9 cellular contexts compared by ENCODE assay signal in genomic region chr1:26862781-26863676, GRCh38. TPM values are rescaled to one million over a fixed set of nuclear protein-coding genes. Genes with fewer than 3 reads are reported as not detected.
DNase-seq lines count a peak whose midpoint lies in the region; ATAC-seq and TF ChIP-seq lines count a peak whose summit lies in the region.
"Had no signal": no experiment of that assay in that cellular context is flagged by ENCODE, and none has a peak within 500 bp of the region (broad histone marks: within the 10 kb centered on the region; RNA-seq: fewer than 3 reads in every experiment).

TSS of gene SFN (plus strand) at chr1:26863149. CDS start at chr1:26863213, 64 bp downstream.

- no peaks in the 10 kb centered on the region for H3K9me3 ChIP-seq in CD4-positive, alpha-beta memory T cell (ENCODE audit: control insufficient read depth in 1 of 2, low read length in 2 of 2)
- no peaks in the 10 kb centered on the region for H3K9me3 ChIP-seq in SJCRH30 (replicated peaks)
- H3K9me3 ChIP-seq in body of pancreas: no peaks in the 10 kb centered on the region
- no peaks in the 10 kb centered on the region for H3K9me3 ChIP-seq in lung (ENCODE audit: control insufficient read depth in 2 of 2, insufficient read depth in 1 of 2, low read length in 1 of 2)

- no peaks in the 10 kb centered on the region for H3K9me3 Mint-ChIP-seq in CD4-positive, alpha-beta memory T cell
- no peaks in the 10 kb centered on the region for H3K9me3 Mint-ChIP-seq in stimulated activated naive CD8-positive, alpha-beta T cell treated with anti-CD3 and anti-CD28 coated beads, Interleukin-15, amount 100 ng/mL, for 72 hours

- peaks cover 30% of the 10 kb centered on the region for H3K4me1 ChIP-seq in CD4-positive, alpha-beta memory T cell (ENCODE audit: insufficient read depth, low read length)
- H3K4me1 ChIP-seq in SJCRH30 (no peaks in the 10 kb centered on the region; the same call in 1 of the 2 replicates), body of pancreas (peaks cover 24% of the 10 kb centered on the region), lung (ENCODE audit: control insufficient read depth in 2 of 2, insufficient read depth in 2 of 2, low read length in 2 of 2) (no peaks in the 10 kb centered on the region)

- peak within 1 kb of the TSS; percentile 93 to 99 (median 96) for H3K4me3 Mint-ChIP-seq in CD4-positive, alpha-beta memory T cell
- peak within 1 kb of the TSS; percentile 86 to 98 for H3K4me3 Mint-ChIP-seq in stimulated activated naive CD8-positive, alpha-beta T cell treated with anti-CD3 and anti-CD28 coated beads, Interleukin-15, amount 100 ng/mL, for 72 hours

- peak within 1 kb of the TSS; percentile 77 to 97 (median 89) for H3K27ac Mint-ChIP-seq in CD4-positive, alpha-beta memory T cell
- H3K27ac Mint-ChIP-seq in stimulated activated naive CD8-positive, alpha-beta T cell treated with anti-CD3 and anti-CD28 coated beads, Interleukin-15, amount 100 ng/mL, for 72 hours: no peak within 1 kb of the TSS

- intact Hi-C loops in CD4-positive, alpha-beta memory T cell (cut with micrococcal nuclease): no loop called here
- intact Hi-C loops in body of pancreas (cut with DNase I): no loop called here

- WGBS in body of pancreas, 2 donors: 78 to 88% methylated on average over 29 to 37 of the region's 37 CpGs
- 71 to 90% methylated on average over 37 of the region's 37 CpGs for WGBS in lung, 2 donors

- H3K36me3 ChIP-seq in CD4-positive, alpha-beta memory T cell (ENCODE audit: insufficient read depth, low read length): peaks cover 3% of the 10 kb centered on the region
- no peaks in the 10 kb centered on the region for H3K36me3 ChIP-seq in SJCRH30
- no peaks in the 10 kb centered on the region for H3K36me3 ChIP-seq in body of pancreas (replicated peaks in 1 of 2; ENCODE audit: insufficient read depth in 1 of 2, low read depth in 2 of 2)
- peaks cover 0 to 1% of the 10 kb centered on the region in 2 donors for H3K36me3 ChIP-seq in lung (ENCODE audit: control insufficient read depth in 2 of 2, insufficient read depth in 2 of 2, low read length in 2 of 2)

- peak; percentile 34 to 67 (median 41) for DNase-seq in CD4-positive, alpha-beta memory T cell
- DNase-seq in HuH-7.5 (ENCODE audit: low spot score) (peak; percentile 60), SJCRH30 (no peak), body of pancreas (peak; percentile 46 to 85 (median 53)), lung (ENCODE audit: low spot score) (peak; percentile 87), GM19240 (ENCODE audit: insufficient read length, low spot score) (no peak)
- peak; percentile 39 to 57 for DNase-seq in stimulated activated naive CD8-positive, alpha-beta T cell treated with anti-CD3 and anti-CD28 coated beads, Interleukin-15, amount 100 ng/mL, for 72 hours
- no peak for DNase-seq in NK-92 treated with Interleukin-12 subunit alpha and Interleukin-12 subunit beta, amount 100 ng/mL, for 24 hours (lab: John Stamatoyannopoulos, UW)

- no peaks in the 10 kb centered on the region for H3K27me3 ChIP-seq in CD4-positive, alpha-beta memory T cell (ENCODE audit: insufficient read depth, low read length)
- H3K27me3 ChIP-seq in SJCRH30: no peaks in the 10 kb centered on the region
- no peaks in the 10 kb centered on the region for H3K27me3 ChIP-seq in body of pancreas
- H3K27me3 ChIP-seq in lung (ENCODE audit: control insufficient read depth, insufficient read depth): no peaks in the 10 kb centered on the region

- no peaks in the 10 kb centered on the region for H3K36me3 Mint-ChIP-seq in CD4-positive, alpha-beta memory T cell

- H3K4me1 Mint-ChIP-seq in CD4-positive, alpha-beta memory T cell: peaks cover 8 to 31% (median 23%) of the 10 kb centered on the region in 4 donors
- H3K4me1 Mint-ChIP-seq in stimulated activated naive CD8-positive, alpha-beta T cell treated with anti-CD3 and anti-CD28 coated beads, Interleukin-15, amount 100 ng/mL, for 72 hours: peaks cover 34% of the 10 kb centered on the region

- CTCF ChIA-PET in CD4-positive, alpha-beta memory T cell (lab: Charles Lee; ENCODE audit: partially characterized antibody): interaction anchor here (0.6 to 1.9 kb wide), 2 partner anchors 42 to 146 kb away, joined by 4 to 5 read pairs; no protein-coding TSS in a partner anchor

- H3K27ac ChIP-seq in CD4-positive, alpha-beta memory T cell (ENCODE audit: low read depth, low read length): peak within 1 kb of the TSS; percentile 75
- H3K27ac ChIP-seq in SJCRH30 (peak within 1 kb of the TSS; percentile 58; the same call in 1 of the 2 replicates), body of pancreas (peak within 1 kb of the TSS in 1 of 4 donors; percentile 4), lung (ENCODE audit: low read depth in 1 of 2, low read length in 1 of 2) (peak within 1 kb of the TSS in 1 of 2 donors; percentile 82)

- TF ChIP-seq POLR2A in body of pancreas (IDR thresholded peaks at IDR 0.05): peak in 1 of 3 donors; percentile 8

- ATAC-seq in body of pancreas (no peak), lung (ENCODE audit: insufficient read depth, low FRiP score) (peak; percentile 42)
- ATAC-seq in stimulated activated naive CD8-positive, alpha-beta T cell treated with anti-CD3 and anti-CD28 coated beads, Interleukin-15, amount 100 ng/mL, for 72 hours: no peak

- TF ChIP-seq CTCF in body of pancreas (IDR thresholded peaks at IDR 0.05) (peak in 4 of 7 experiments; percentile 31 to 62 (median 35)), lung (IDR thresholded peaks at IDR 0.05; ENCODE audit: control extremely low read depth, extremely low read depth) (no peak)

- H3K27me3 Mint-ChIP-seq in CD4-positive, alpha-beta memory T cell: no peaks in the 10 kb centered on the region
- H3K27me3 Mint-ChIP-seq in stimulated activated naive CD8-positive, alpha-beta T cell treated with anti-CD3 and anti-CD28 coated beads, Interleukin-15, amount 100 ng/mL, for 72 hours: no peaks in the 10 kb centered on the region

- POLR2A ChIA-PET in CD4-positive, alpha-beta memory T cell (lab: Charles Lee; ENCODE audit: partially characterized antibody): interaction anchor here (0.8 to 4.0 kb wide), 2 partner anchors 27 to 75 kb away, joined by 3 to 31 read pairs; partner anchors contain the start of genes GPN2 and PIGV

- H3K4me3 ChIP-seq in CD4-positive, alpha-beta memory T cell (ENCODE audit: low read length in 2 of 2): peak within 1 kb of the TSS; percentile 63 to 91
- H3K4me3 ChIP-seq in SJCRH30 (peak within 1 kb of the TSS; percentile 60), body of pancreas (no peak within 1 kb of the TSS), lung (peak within 1 kb of the TSS; percentile 49)

RNA-seq across cellular contexts. Expression of gene SFN, which starts in this region (rescaled TPM):
- under 1 TPM; 0.76 to 0.83 TPM for total RNA-seq in CD4-positive, alpha-beta memory T cell
- not detected for polyA plus RNA-seq in CD4-positive, alpha-beta memory T cell
- total RNA-seq in SJCRH30 (2014; rRNA removed; shearing (Covaris generic)): 0.14 and 0.15 TPM in 2 replicates
- 1 to 10 TPM in 1 of 2 donors, under 1 TPM in 1; 0.66 to 1.6 TPM for total RNA-seq in body of pancreas
- total RNA-seq in lung: 100 to 1,000 TPM in 1 of 2 donors, 1 to 10 TPM in 1; 1.4 to 118 TPM
- 100 to 1,000 TPM in 1 of 2 donors, 10 to 100 TPM in 1; 99.4 to 178 TPM for polyA plus RNA-seq in lung
- total RNA-seq: LHCN-M2 had no signal

Comparison
In these comparisons a context has a peak if more than half of its experiments do, and no peak if none do; other contexts are left out.
1. RNA of gene SFN (polyA plus RNA-seq): 99.4 to 178 TPM in lung; not detected in CD4-positive, alpha-beta memory T cell; every median in the first group is over 10 times any median in the second.
2. Peak in DNase-seq, H3K4me3 ChIP-seq and H3K27ac ChIP-seq in CD4-positive, alpha-beta memory T cell; RNA of the gene not detected or under 1 TPM.
3. DNase-seq: peak in HuH-7.5 (single experiment), body of pancreas (4 of 4), lung (single experiment) and stimulated activated naive CD8-positive, alpha-beta T cell treated with anti-CD3 and anti-CD28 coated beads, Interleukin-15, amount 100 ng/mL, for 72 hours (2 of 2); none in SJCRH30 (0 of 2), NK-92 treated with Interleukin-12 subunit alpha and Interleukin-12 subunit beta, amount 100 ng/mL, for 24 hours (single experiment) and GM19240 (single experiment).
4. H3K4me3 ChIP-seq: peak in SJCRH30 (single experiment) and lung (single experiment); none in body of pancreas (0 of 2).
5. H3K27ac Mint-ChIP-seq: peak in CD4-positive, alpha-beta memory T cell (7 of 7); none in stimulated activated naive CD8-positive, alpha-beta T cell treated with anti-CD3 and anti-CD28 coated beads, Interleukin-15, amount 100 ng/mL, for 72 hours (0 of 2).